In the genomic region with DNA sequence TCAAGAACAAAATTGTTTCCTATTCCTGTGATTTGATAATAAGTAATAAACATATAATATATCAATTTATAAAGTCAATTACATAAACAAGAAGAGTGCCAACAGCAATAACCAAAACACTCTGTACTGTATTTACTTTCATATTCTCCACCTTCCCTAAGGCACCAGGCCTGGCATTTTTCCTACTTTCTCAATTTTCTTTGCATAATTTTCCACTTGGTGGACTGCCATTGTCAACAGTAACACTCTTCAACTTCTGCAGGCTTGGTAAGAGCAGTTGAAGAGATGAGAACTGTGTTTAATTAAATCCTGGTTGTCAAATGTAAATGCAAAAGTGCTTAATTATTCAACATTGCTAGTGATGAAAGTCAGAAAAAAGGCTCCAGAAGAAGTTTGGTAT, we compare ENCODE assay signal across 28 cellular contexts.
DNase-seq lines count a peak whose midpoint lies in the region; ATAC-seq and TF ChIP-seq lines count a peak whose summit lies in the region.
"Had no signal": no experiment of that assay in that cellular context is flagged by ENCODE, and none has a peak within 500 bp of the region (broad histone marks: within the 10 kb centered on the region; RNA-seq: fewer than 3 reads in every experiment).

No MANE protein-coding gene starts in this region.

- no peaks in the 10 kb centered on the region for H3K36me3 ChIP-seq in GM23248 (ENCODE audit: low read depth)
- no peaks in the 10 kb centered on the region for H3K36me3 ChIP-seq in SK-N-MC (ENCODE audit: insufficient read depth, low read length)
- H3K36me3 ChIP-seq in fibroblast of lung (ENCODE audit: control insufficient read depth, insufficient read depth, low read length), result no peaks in the 10 kb centered on the region
- H3K36me3 ChIP-seq: BLaER1 treated with 17β-estradiol and CSF1 and Interleukin-3, amounts not matched to agents 10 nM and 100 nM; gastrocnemius medialis; Peyer's patch; sigmoid colon; transverse colon had no signal

- no peaks in the 10 kb centered on the region for H3K4me1 ChIP-seq in GM23248 (ENCODE audit: insufficient read depth)
- H3K4me1 ChIP-seq in fibroblast of lung (ENCODE audit: control insufficient read depth, extremely low read depth, insufficient read depth, low read length), result no peaks in the 10 kb centered on the region
- H3K4me1 ChIP-seq: BLaER1 treated with 17β-estradiol and CSF1 and Interleukin-3, amounts not matched to agents 10 nM and 100 nM; Caco-2; gastrocnemius medialis; Peyer's patch; psoas muscle; sigmoid colon; transverse colon had no signal

- H3K4me3 ChIP-seq in GM23248 (no peak overlapping the region), SK-N-MC (no peak overlapping the region), fibroblast of lung (replicated peaks in 1 of 4; ENCODE audit: control extremely low read depth in 1 of 4, insufficient read depth in 1 of 4, low read depth in 3 of 4, low read length in 4 of 4) (no peak overlapping the region)
- H3K4me3 ChIP-seq: BLaER1 treated with 17β-estradiol and CSF1 and Interleukin-3, amounts not matched to agents 10 nM and 100 nM; gastrocnemius medialis; GM23338; hepatocyte; lung; Peyer's patch; psoas muscle; sigmoid colon; transverse colon had no signal

- intact Hi-C loops in sciatic nerve (cut with DNase I), result no loop called here

- H3K4me2 ChIP-seq in GM23248 (ENCODE audit: unreplicated experiment) (no peak overlapping the region), fibroblast of lung (ENCODE audit: extremely low read depth, insufficient read depth, low read length) (no peak overlapping the region)
- H3K4me2 ChIP-seq: BLaER1 treated with 17β-estradiol and CSF1 and Interleukin-3, amounts not matched to agents 10 nM and 100 nM; GM23338; hepatocyte had no signal

- no peak for TF ChIP-seq CTCF in fibroblast of lung (conservative IDR thresholded peaks at IDR 0.05 in 1 of 2, IDR thresholded peaks at IDR 0.05 in 1 of 2; ENCODE audit: low read depth in 1 of 2, low read length in 2 of 2)

- H3K9ac ChIP-seq in GM23248 (no peak overlapping the region), SK-N-MC (ENCODE audit: insufficient read length) (no peak overlapping the region), fibroblast of lung (ENCODE audit: insufficient read depth, low read length) (no peak overlapping the region)
- H3K9ac ChIP-seq: BLaER1 treated with 17β-estradiol and CSF1 and Interleukin-3, amounts not matched to agents 10 nM and 100 nM had no signal

- no peaks in the 10 kb centered on the region for H3F3A ChIP-seq in GM23248 (ENCODE audit: insufficient read depth)

- H3K9me3 ChIP-seq in GM23248 (ENCODE audit: low read depth) (no peaks in the 10 kb centered on the region), SK-N-MC (ENCODE audit: low read depth, low read length) (no peaks in the 10 kb centered on the region), fibroblast of lung (ENCODE audit: control insufficient read depth, insufficient read depth, low read depth, low read length) (no peaks in the 10 kb centered on the region)
- H3K9me3 ChIP-seq: BLaER1 treated with 17β-estradiol and CSF1 and Interleukin-3, amounts not matched to agents 10 nM and 100 nM; Caco-2; gastrocnemius medialis; Peyer's patch; psoas muscle; sigmoid colon; transverse colon had no signal

- no peak overlapping the region for H2AFZ ChIP-seq in GM23248
- H2AFZ ChIP-seq in fibroblast of lung (ENCODE audit: low read length), result no peak overlapping the region
- H2AFZ ChIP-seq: GM23338, hepatocyte had no signal

- no peak overlapping the region for H3K27ac ChIP-seq in GM23248
- H3K27ac ChIP-seq in SK-N-MC, result 0 out of 2 replicates have a peak overlapping the region, but pooled peaks have one; percentile 3
- no peak overlapping the region for H3K27ac ChIP-seq in fibroblast of lung (ENCODE audit: insufficient read depth, low read length)
- H3K27ac ChIP-seq: BLaER1 treated with 17β-estradiol and CSF1 and Interleukin-3, amounts not matched to agents 10 nM and 100 nM; gastrocnemius medialis; hepatocyte; Peyer's patch; psoas muscle; sigmoid colon; transverse colon had no signal

- in situ Hi-C loops in GM23248 (cut with MboI), result no loop called here

- ATAC-seq in sciatic nerve, result peak; percentile 41
- ATAC-seq: activated CD8-positive, alpha-beta T cell treated with anti-CD3 and anti-CD28 coated beads, Interleukin-2, amount 10 ng/mL, durations not matched to agents 7 days and 5 days; gastrocnemius medialis; GM23338; natural killer cell; psoas muscle had no signal

- H3K27me3 ChIP-seq in GM23248 (replicated peaks; ENCODE audit: insufficient read depth) (no peaks in the 10 kb centered on the region), fibroblast of lung (ENCODE audit: control insufficient read depth, insufficient read depth, low read length) (no peaks in the 10 kb centered on the region)
- H3K27me3 ChIP-seq: BLaER1 treated with 17β-estradiol and CSF1 and Interleukin-3, amounts not matched to agents 10 nM and 100 nM; gastrocnemius medialis; hepatocyte; Peyer's patch; sigmoid colon; transverse colon had no signal

- H3K9me2 ChIP-seq in GM23248 (ENCODE audit: insufficient read depth), result no peaks in the 10 kb centered on the region; the same call in 1 of the 2 replicates

- H4K20me1 ChIP-seq in GM23248 (ENCODE audit: insufficient read depth) (no peaks in the 10 kb centered on the region), fibroblast of lung (ENCODE audit: control insufficient read depth, extremely low read depth, insufficient read depth, low read length) (no peaks in the 10 kb centered on the region)
- H4K20me1 ChIP-seq: BLaER1 treated with 17β-estradiol and CSF1 and Interleukin-3, amounts not matched to agents 10 nM and 100 nM had no signal

- H3K79me2 ChIP-seq in GM23248 (ENCODE audit: insufficient read depth), result no peaks in the 10 kb centered on the region
- H3K79me2 ChIP-seq in fibroblast of lung (ENCODE audit: control insufficient read depth, insufficient read depth, low read length), result no peaks in the 10 kb centered on the region
- H3K79me2 ChIP-seq: hepatocyte had no signal

- DNase-seq in GM23248 (peak; percentile 24), SK-N-MC (ENCODE audit: low read depth, low spot score) (no peak), fibroblast of lung (ENCODE audit: low read depth in 2 of 2) (peak; percentile 15 to 45), sciatic nerve (ENCODE audit: low spot score) (no peak), T-helper 9 cell (no peak), NCI-H774 (lab: John Stamatoyannopoulos, UW) (no peak)
- no peak for DNase-seq in activated effector memory CD4-positive, alpha-beta T cell treated with Interleukin-2 at 50 U/mL for 16 hours
- DNase-seq: activated CD8-positive, alpha-beta T cell treated with anti-CD3 and anti-CD28 coated beads, Interleukin-2, amount 10 ng/mL, durations not matched to agents 7 days and 5 days; activated naive CD4-positive, alpha-beta T cell treated with anti-CD3 and anti-CD28 coated beads, Interleukin-2, amount 50 U/mL, for 16 hours; amygdala; Caco-2; DND-41; effector CD8-positive, alpha-beta T cell; gastrocnemius medialis; Kasumi-1; natural killer cell; NCI-H526; nucleus accumbens; Peyer's patch; psoas muscle; sigmoid colon; stimulated activated CD4-positive, alpha-beta T cell treated with anti-CD3 and anti-CD28 coated beads, Interleukin-4, amount 100 ng/mL, for 24 hours; SW 1271; transverse colon had no signal

Comparison
In these comparisons a context has a peak if more than half of its experiments do, and no peak if none do; other contexts are left out.
1. DNase-seq: peak in GM23248 (single experiment) and fibroblast of lung (2 of 2); none in SK-N-MC (single experiment), sciatic nerve (single experiment), T-helper 9 cell (single experiment), NCI-H774 (single experiment) and activated effector memory CD4-positive, alpha-beta T cell treated with Interleukin-2 at 50 U/mL for 16 hours (single experiment).